In genomic region chr5:166370928-166371690, GRCh38 we compare ENCODE assay signal across 8 cellular contexts.
DNase-seq lines count a peak whose midpoint lies in the region; ATAC-seq and TF ChIP-seq lines count a peak whose summit lies in the region.

No MANE protein-coding gene starts in this region.

- TF ChIP-seq CTCF in BE2C (IDR thresholded peaks at IDR 0.05; ENCODE audit: low read depth, low read length) (no peak), WI38 (IDR thresholded peaks at IDR 0.05; ENCODE audit: low read depth, low read length) (no peak), natural killer cell (IDR thresholded peaks at IDR 0.05) (no peak)

- DNase-seq in BE2C: no peak
- DNase-seq in NCI-H1092 (lab: John Stamatoyannopoulos, UW): no peak
- no peak for DNase-seq in natural killer cell
- no peak for DNase-seq in ureter (ENCODE audit: low spot score)

- H3K9me3 Mint-ChIP-seq in natural killer cell: peaks cover 4 to 7% of the 10 kb centered on the region in 2 donors

- H3K27me3 ChIP-seq in BE2C (no peaks in the 10 kb centered on the region), muscle layer of duodenum (ENCODE audit: low read depth, low read length) (no peaks in the 10 kb centered on the region)

- H3K27ac ChIP-seq in KOPT-K1 (ENCODE audit: low read depth, low read length, poor library complexity, severe bottlenecking): peak overlapping the region; percentile 16
- no peak overlapping the region for H3K27ac ChIP-seq in muscle layer of duodenum (ENCODE audit: low read length)

- peak overlapping the region; percentile 54 for H3K4me3 ChIP-seq in BE2C (ENCODE audit: low read depth, low read length)
- peak overlapping the region; percentile 54 for H3K4me3 ChIP-seq in WI38 (ENCODE audit: low read depth, low read length)
- H3K4me3 ChIP-seq in muscle layer of duodenum (ENCODE audit: low read depth in 1 of 2, low read length in 2 of 2): peak overlapping the region; percentile 46 to 51

- H3K4me3 Mint-ChIP-seq in natural killer cell: no peak overlapping the region

- no peak overlapping the region for H3K27ac Mint-ChIP-seq in natural killer cell

- no peaks in the 10 kb centered on the region for H3K36me3 Mint-ChIP-seq in natural killer cell

- peaks cover 3% of the 10 kb centered on the region; the same call in 1 of the 2 replicates for H3K9me3 ChIP-seq in BE2C
- H3K9me3 ChIP-seq in KOPT-K1 (ENCODE audit: insufficient read depth, low read length, poor library complexity, severe bottlenecking): no peaks in the 10 kb centered on the region
- no peaks in the 10 kb centered on the region for H3K9me3 ChIP-seq in muscle layer of duodenum (ENCODE audit: control insufficient read depth in 1 of 2, low read length in 2 of 2)

- no peaks in the 10 kb centered on the region for H3K4me1 Mint-ChIP-seq in natural killer cell

- H3K27me3 Mint-ChIP-seq in natural killer cell (ENCODE audit: low read depth in 2 of 2): no peaks in the 10 kb centered on the region

- H3K4me1 ChIP-seq in BE2C (no peaks in the 10 kb centered on the region), muscle layer of duodenum (ENCODE audit: control insufficient read depth in 1 of 2, insufficient read depth in 2 of 2, low read length in 2 of 2) (no peaks in the 10 kb centered on the region)

- intact Hi-C loops in natural killer cell (cut with micrococcal nuclease): no loop called here

- ATAC-seq in HG03280 (IDR thresholded peaks at IDR 0.05; ENCODE audit: unreplicated experiment): no peak
- ATAC-seq in natural killer cell: no peak

- no peaks in the 10 kb centered on the region for H3K36me3 ChIP-seq in BE2C
- no peaks in the 10 kb centered on the region for H3K36me3 ChIP-seq in KOPT-K1 (ENCODE audit: insufficient read depth, low read length)
- H3K36me3 ChIP-seq in muscle layer of duodenum (ENCODE audit: control insufficient read depth in 1 of 2, insufficient read depth in 2 of 2, low read length in 2 of 2): no peaks in the 10 kb centered on the region
